Comparison of ENCODE assay signal across 8 cellular contexts in genomic region chr17:15699937-15700336, GRCh38. TPM values are rescaled to one million over a fixed set of nuclear protein-coding genes. Genes with fewer than 3 reads are reported as not detected.
A peak's percentile ranks its signal among the peaks of the same experiment; 100 is the strongest.
DNase-seq lines count a peak whose midpoint lies in the region; ATAC-seq and TF ChIP-seq lines count a peak whose summit lies in the region.
"Not testable (repeated sequence)": the region's sequence is repeated elsewhere in the genome, so short reads cannot be mapped to it uniquely, and the experiment has no call there.

No MANE protein-coding gene starts in this region.

- not testable (repeated sequence) for H3K9me3 ChIP-seq in HEK293 (ENCODE audit: control insufficient read depth, insufficient read depth, low read depth, low read length); OCI-LY3 (ENCODE audit: insufficient read depth, low read length)

- H4K20me1 ChIP-seq in OCI-LY3 (ENCODE audit: insufficient read depth, low read length) = not testable (repeated sequence)

- intact Hi-C loops in CD14-positive monocyte (cut with micrococcal nuclease); activated T-helper 2 cell treated with anti-CD3 and anti-CD28 coated beads, Interferon-gamma antibody, Interleukin-2, Interleukin-4, amounts not matched to agents 10 μg/mL and 5 μg/mL and 100 μg/mL, durations not matched to agents 14 hours and 24 hours and 36 hours (cut with micrococcal nuclease): not testable (repeated sequence)

- POLR2A ChIA-PET in HEK293 (lab: Yijun Ruan, JAX) = interaction anchor here (0.7 to 1.2 kb wide), 3 partner anchors 41 to 474 kb away, joined by 3 to 14 read pairs (median 3); no protein-coding TSS in a partner anchor

- 0 out of 2 replicates have a peak overlapping the region, but pooled peaks have one; percentile 40 for H3K9ac ChIP-seq in OCI-LY3 (ENCODE audit: low read length)

- H3K27me3 Mint-ChIP-seq in CD14-positive monocyte (ENCODE audit: low read depth in 3 of 3); activated T-helper 2 cell treated with anti-CD3 and anti-CD28 coated beads, Interferon-gamma antibody, Interleukin-2, Interleukin-4, amounts not matched to agents 10 μg/mL and 5 μg/mL and 100 μg/mL, durations not matched to agents 14 hours and 24 hours and 36 hours (ENCODE audit: low read depth); effector memory CD8-positive, alpha-beta T cell; nephron (ENCODE audit: low read depth); stimulated activated naive CD8-positive, alpha-beta T cell treated with anti-CD3 and anti-CD28 coated beads, Interleukin-15, amount 100 ng/mL, for 72 hours: not testable (repeated sequence)

- 0 out of 2 replicates have a peak overlapping the region, but pooled peaks have one; percentile 28 for H3K4me2 ChIP-seq in OCI-LY3 (ENCODE audit: low read length)

- H3K27ac Mint-ChIP-seq in CD14-positive monocyte (peak overlapping the region in 2 of 7 donors; percentile 73 to 85), nephron (peak overlapping the region; percentile 91 to 93 (median 93))
- peak overlapping the region; percentile 46 for H3K27ac Mint-ChIP-seq in activated T-helper 2 cell treated with anti-CD3 and anti-CD28 coated beads, Interferon-gamma antibody, Interleukin-2, Interleukin-4, amounts not matched to agents 10 μg/mL and 5 μg/mL and 100 μg/mL, durations not matched to agents 14 hours and 24 hours and 36 hours
- peak overlapping the region; percentile 94 to 95 for H3K27ac Mint-ChIP-seq in effector memory CD8-positive, alpha-beta T cell
- H3K27ac Mint-ChIP-seq in stimulated activated naive CD8-positive, alpha-beta T cell treated with anti-CD3 and anti-CD28 coated beads, Interleukin-15, amount 100 ng/mL, for 72 hours = peak overlapping the region; percentile 85 to 97

- DNase-seq in CD14-positive monocyte (ENCODE audit: low spot score); activated T-helper 2 cell treated with anti-CD3 and anti-CD28 coated beads, Interferon-gamma antibody, Interleukin-2, Interleukin-4, amounts not matched to agents 10 μg/mL and 5 μg/mL and 100 μg/mL, durations not matched to agents 14 hours and 24 hours and 36 hours (ENCODE audit: low spot score); effector memory CD8-positive, alpha-beta T cell; stimulated activated naive CD8-positive, alpha-beta T cell treated with anti-CD3 and anti-CD28 coated beads, Interleukin-15, amount 100 ng/mL, for 72 hours: not testable (repeated sequence)

- H3K4me3 Mint-ChIP-seq in CD14-positive monocyte (peak overlapping the region; percentile 98 to 99), nephron (peak overlapping the region; percentile 86 to 93 (median 89))
- H3K4me3 Mint-ChIP-seq in activated T-helper 2 cell treated with anti-CD3 and anti-CD28 coated beads, Interferon-gamma antibody, Interleukin-2, Interleukin-4, amounts not matched to agents 10 μg/mL and 5 μg/mL and 100 μg/mL, durations not matched to agents 14 hours and 24 hours and 36 hours (ENCODE audit: low read depth) = peak overlapping the region; percentile 80
- peak overlapping the region; percentile 88 to 90 for H3K4me3 Mint-ChIP-seq in effector memory CD8-positive, alpha-beta T cell
- H3K4me3 Mint-ChIP-seq in stimulated activated naive CD8-positive, alpha-beta T cell treated with anti-CD3 and anti-CD28 coated beads, Interleukin-15, amount 100 ng/mL, for 72 hours = peak overlapping the region; percentile 88

- not testable (repeated sequence) for H3K27me3 ChIP-seq in OCI-LY3 (ENCODE audit: low read depth, low read length)

- H3K4me3 ChIP-seq in HEK293 (ENCODE audit: low read depth, low read length) = peak overlapping the region; percentile 53
- H3K4me3 ChIP-seq in OCI-LY3 (ENCODE audit: low read length) = peak overlapping the region; percentile 73
- peak overlapping the region; percentile 61 for H3K4me3 ChIP-seq in iPS-11a (ENCODE audit: low read depth, low read length)

- not testable (repeated sequence) for H3K36me3 Mint-ChIP-seq in CD14-positive monocyte; effector memory CD8-positive, alpha-beta T cell (ENCODE audit: insufficient read depth)
- H3K36me3 Mint-ChIP-seq in activated T-helper 2 cell treated with anti-CD3 and anti-CD28 coated beads, Interferon-gamma antibody, Interleukin-2, Interleukin-4, amounts not matched to agents 10 μg/mL and 5 μg/mL and 100 μg/mL, durations not matched to agents 14 hours and 24 hours and 36 hours (ENCODE audit: low read depth) = peaks cover 33% of the 10 kb centered on the region
- peaks cover 42% of the 10 kb centered on the region for H3K36me3 Mint-ChIP-seq in nephron (ENCODE audit: low read depth)

- peaks cover 10 to 25% of the 10 kb centered on the region in 2 experiments for H3K36me3 ChIP-seq in HEK293 (ENCODE audit: control insufficient read depth in 2 of 2, insufficient read depth in 1 of 2, low read length in 2 of 2)
- not testable (repeated sequence) for H3K36me3 ChIP-seq in OCI-LY3 (replicated peaks; ENCODE audit: low read depth, low read length)

- not testable (repeated sequence) for H3K9me3 Mint-ChIP-seq in CD14-positive monocyte; activated T-helper 2 cell treated with anti-CD3 and anti-CD28 coated beads, Interferon-gamma antibody, Interleukin-2, Interleukin-4, amounts not matched to agents 10 μg/mL and 5 μg/mL and 100 μg/mL, durations not matched to agents 14 hours and 24 hours and 36 hours; effector memory CD8-positive, alpha-beta T cell; nephron; stimulated activated naive CD8-positive, alpha-beta T cell treated with anti-CD3 and anti-CD28 coated beads, Interleukin-15, amount 100 ng/mL, for 72 hours

- not testable (repeated sequence) for H3K4me1 Mint-ChIP-seq in CD14-positive monocyte; effector memory CD8-positive, alpha-beta T cell (ENCODE audit: low read depth in 2 of 2); nephron; stimulated activated naive CD8-positive, alpha-beta T cell treated with anti-CD3 and anti-CD28 coated beads, Interleukin-15, amount 100 ng/mL, for 72 hours
- H3K4me1 Mint-ChIP-seq in activated T-helper 2 cell treated with anti-CD3 and anti-CD28 coated beads, Interferon-gamma antibody, Interleukin-2, Interleukin-4, amounts not matched to agents 10 μg/mL and 5 μg/mL and 100 μg/mL, durations not matched to agents 14 hours and 24 hours and 36 hours (ENCODE audit: low read depth) = peaks cover 12% of the 10 kb centered on the region

- H3K27ac ChIP-seq in HEK293 (ENCODE audit: extremely low read depth, low read depth, low read length); OCI-LY3 (ENCODE audit: low read length): not testable (repeated sequence)

- not testable (repeated sequence) for H3K79me2 ChIP-seq in OCI-LY3 (ENCODE audit: low read length)

- ATAC-seq in effector memory CD8-positive, alpha-beta T cell (replicated peaks) = peak; percentile 3
- peak; percentile 29 for ATAC-seq in stimulated activated naive CD8-positive, alpha-beta T cell treated with anti-CD3 and anti-CD28 coated beads, Interleukin-15, amount 100 ng/mL, for 72 hours

- not testable (repeated sequence) for H3K4me1 ChIP-seq in HEK293 (ENCODE audit: control insufficient read depth, insufficient read depth, low read length); OCI-LY3 (ENCODE audit: low read length)

- not testable (repeated sequence) for H2AFZ ChIP-seq in OCI-LY3 (ENCODE audit: low read depth, low read length)

- TF ChIP-seq CTCF in CD14-positive monocyte (IDR thresholded peaks at IDR 0.05); HEK293 (tag by site-specific recombination; IDR thresholded peaks at IDR 0.05); OCI-LY3 (IDR thresholded peaks at IDR 0.05; ENCODE audit: low read depth, low read length); nephron (IDR thresholded peaks at IDR 0.05; ENCODE audit: unreplicated experiment in 3 of 3): not testable (repeated sequence)

- CTCF ChIA-PET in HEK293 (lab: Yijun Ruan, JAX) = not testable (repeated sequence)

RNA-seq across cellular contexts. Expression of gene ZNF286A, which starts 0.4 kb away (rescaled TPM):
- 1 to 10 TPM; 2.9 to 3.2 TPM for polyA plus RNA-seq in CD14-positive monocyte
- total RNA-seq in activated T-helper 2 cell treated with anti-CD3 and anti-CD28 coated beads, Interferon-gamma antibody, Interleukin-2, Interleukin-4, amounts not matched to agents 10 μg/mL and 5 μg/mL and 100 μg/mL, durations not matched to agents 14 hours and 24 hours and 36 hours = 26.9 and 27.8 TPM in 2 replicates

RNA-seq across cellular contexts. Expression of gene TRIM16, which starts 15.8 kb away (rescaled TPM):
- 1 to 10 TPM; 4.6 to 6.3 TPM for polyA plus RNA-seq in CD14-positive monocyte
- 10.8 and 13.0 TPM in 2 replicates for total RNA-seq in activated T-helper 2 cell treated with anti-CD3 and anti-CD28 coated beads, Interferon-gamma antibody, Interleukin-2, Interleukin-4, amounts not matched to agents 10 μg/mL and 5 μg/mL and 100 μg/mL, durations not matched to agents 14 hours and 24 hours and 36 hours

RNA-seq across cellular contexts. Expression of gene TBC1D26, which starts 32.1 kb away (rescaled TPM):
- polyA plus RNA-seq in CD14-positive monocyte = not detected
- 0.23 TPM in 1 of 2 replicates, not detected in the other for total RNA-seq in activated T-helper 2 cell treated with anti-CD3 and anti-CD28 coated beads, Interferon-gamma antibody, Interleukin-2, Interleukin-4, amounts not matched to agents 10 μg/mL and 5 μg/mL and 100 μg/mL, durations not matched to agents 14 hours and 24 hours and 36 hours
